In the genomic region with DNA sequence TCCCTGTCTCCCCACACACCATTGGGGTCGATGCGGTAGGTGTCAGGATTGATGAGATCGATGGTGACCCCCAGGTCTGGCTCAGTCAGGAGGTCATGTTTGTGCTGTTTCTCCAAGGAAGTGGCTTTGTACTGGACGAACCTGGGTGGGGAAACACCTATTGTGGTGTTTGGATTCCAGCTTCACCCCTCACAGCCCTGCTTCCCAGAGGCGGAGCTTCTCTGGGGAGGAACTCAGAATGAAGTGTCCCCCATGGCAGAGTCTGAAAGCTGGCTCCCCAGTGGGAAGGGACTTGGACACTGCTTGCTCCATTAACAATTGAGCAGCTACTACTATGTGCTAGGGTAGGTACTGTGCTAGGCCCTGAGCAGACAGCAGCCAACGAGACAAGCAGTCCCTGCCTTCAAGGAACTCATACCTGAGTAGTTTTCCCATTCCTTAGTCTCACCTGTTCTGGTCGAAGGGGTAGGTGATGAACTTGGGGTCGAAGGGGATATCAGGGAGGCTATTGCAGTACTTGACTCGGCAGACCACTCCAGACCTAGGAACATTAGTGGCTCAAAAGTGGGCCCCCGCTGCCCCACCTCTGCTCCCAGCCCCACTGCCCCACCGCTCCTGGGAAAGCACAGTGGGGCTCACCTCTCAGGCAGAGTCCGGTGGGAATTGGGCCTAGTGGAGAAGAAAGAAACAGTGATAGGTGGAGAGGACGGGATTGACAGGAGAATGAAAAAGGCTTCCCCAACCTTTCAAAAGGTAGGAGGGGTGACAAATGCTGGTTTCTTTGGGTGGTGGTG, we compare ENCODE assay signal across 11 cellular contexts. TPM values are rescaled to one million over a fixed set of nuclear protein-coding genes. Genes with fewer than 3 reads are reported as not detected.
DNase-seq lines count a peak whose midpoint lies in the region; ATAC-seq and TF ChIP-seq lines count a peak whose summit lies in the region.
"Had no signal": no experiment of that assay in that cellular context is flagged by ENCODE, and none has a peak within 500 bp of the region (broad histone marks: within the 10 kb centered on the region; RNA-seq: fewer than 3 reads in every experiment).

No MANE protein-coding gene starts in this region.

- peaks cover 5 to 27% of the 10 kb centered on the region in 2 donors for H3K4me1 ChIP-seq in left lung
- peaks cover 14 to 15% of the 10 kb centered on the region in 2 donors for H3K4me1 ChIP-seq in thyroid gland

- ATAC-seq in activated T-cell treated with anti-CD3 and anti-CD28 coated beads, Interleukin-2, amount 50 U/mL, for 72 hours (replicated peaks in 1 of 2), result no peak
- ATAC-seq in left lung (no peak), HG03139 (IDR thresholded peaks at IDR 0.05; ENCODE audit: unreplicated experiment) (no peak)

- TF ChIP-seq POLR2A in thyroid gland (IDR thresholded peaks at IDR 0.05), result no peak

- no peaks in the 10 kb centered on the region for H3K27me3 Mint-ChIP-seq in activated T-cell treated with anti-CD3 and anti-CD28 coated beads, Interleukin-2, amount 50 U/mL, for 72 hours (ENCODE audit: low read depth)

- H3K4me1 Mint-ChIP-seq in activated T-cell treated with anti-CD3 and anti-CD28 coated beads, Interleukin-2, amount 50 U/mL, for 72 hours (ENCODE audit: low read depth), result peaks cover 44% of the 10 kb centered on the region

- 58 to 72% (median 68%) methylated on average over 13 of the region's 13 CpGs for whole genome bisulfite sequencing in adipose tissue, 3 donors
- 40 to 54% methylated on average over 9 to 11 of the region's 13 CpGs for WGBS in thyroid gland, 2 donors

- H3K4me3 ChIP-seq in left lung (peak overlapping the region; percentile 97 to 98), thyroid gland (replicated peaks in 1 of 3) (peak overlapping the region in 1 of 3 donors; percentile 77)

- intact Hi-C loops in left lung (cut with DNase I) (no loop called here), thyroid gland (cut with DNase I) (loop anchor here (5.0 kb wide), 1 partner anchor 43 kb away; no protein-coding TSS in a partner anchor)

- no peak for DNase-seq in activated T-cell treated with anti-CD3 and anti-CD28 coated beads, Interleukin-2, amount 50 U/mL, for 72 hours
- DNase-seq in activated T-cell treated with anti-CD3 and anti-CD28 coated beads, Interleukin-2, amount 50 U/mL, for 48 hours, result no peak
- DNase-seq in left lung (no peak), thyroid gland (no peak), NCI-H524 (lab: John Stamatoyannopoulos, UW) (no peak), NCI-H446 (lab: John Stamatoyannopoulos, UW) (no peak)
- DNase-seq: GF-D8, NCI-H226 had no signal

- H3K36me3 Mint-ChIP-seq in activated T-cell treated with anti-CD3 and anti-CD28 coated beads, Interleukin-2, amount 50 U/mL, for 72 hours (ENCODE audit: insufficient read depth in 2 of 2), result peaks cover 11 to 31% of the 10 kb centered on the region in 2 donors

- H3K27ac ChIP-seq in adipose tissue (ENCODE audit: low read depth, low read length), result peak overlapping the region; percentile 16
- H3K27ac ChIP-seq in left lung, result peak overlapping the region in 1 of 2 donors; percentile 97
- peak overlapping the region; percentile 95 to 98 (median 97) for H3K27ac ChIP-seq in thyroid gland

- H3K9me3 ChIP-seq in left lung (no peaks in the 10 kb centered on the region), thyroid gland (no peaks in the 10 kb centered on the region)
- H3K9me3 ChIP-seq: mucosa of descending colon had no signal

- TF ChIP-seq CTCF in left lung (IDR thresholded peaks at IDR 0.05) (no peak), thyroid gland (IDR thresholded peaks at IDR 0.05) (no peak)

- peak overlapping the region; percentile 95 for H3K27ac Mint-ChIP-seq in activated T-cell treated with anti-CD3 and anti-CD28 coated beads, Interleukin-2, amount 50 U/mL, for 72 hours

- H3K36me3 ChIP-seq in left lung (peaks cover 0 to 62% of the 10 kb centered on the region in 2 donors), thyroid gland (peaks cover 22 to 40% of the 10 kb centered on the region in 2 donors)

- H3K27me3 ChIP-seq in left lung (no peaks in the 10 kb centered on the region), thyroid gland (no peaks in the 10 kb centered on the region)

- peak overlapping the region; percentile 99 for H3K4me3 Mint-ChIP-seq in activated T-cell treated with anti-CD3 and anti-CD28 coated beads, Interleukin-2, amount 50 U/mL, for 72 hours

- no peaks in the 10 kb centered on the region for H3K9me3 Mint-ChIP-seq in activated T-cell treated with anti-CD3 and anti-CD28 coated beads, Interleukin-2, amount 50 U/mL, for 72 hours

RNA-seq across cellular contexts. Expression of a gene that starts 1.1 kb away (rescaled TPM):
- total RNA-seq in activated T-cell treated with anti-CD3 and anti-CD28 coated beads, Interleukin-2, amount 50 U/mL, for 72 hours, result 10 to 100 TPM; 52.0 TPM
- polyA plus RNA-seq in adipose tissue, result 10 to 100 TPM; 21.4 to 36.2 (median 34.2) TPM
- total RNA-seq in left lung (10 to 100 TPM; 31.0 to 36.1 TPM), thyroid gland (10 to 100 TPM; 38.8 to 60.3 (median 50.8) TPM)

RNA-seq across cellular contexts. Expression of a gene that starts 1.4 kb away (rescaled TPM):
- total RNA-seq in activated T-cell treated with anti-CD3 and anti-CD28 coated beads, Interleukin-2, amount 50 U/mL, for 72 hours, result 10 to 100 TPM; 26.4 to 34.3 TPM
- 10 to 100 TPM; 16.9 to 32.2 (median 21.8) TPM for polyA plus RNA-seq in adipose tissue
- total RNA-seq in left lung, result 10 to 100 TPM; 29.7 to 32.7 TPM
- total RNA-seq in thyroid gland, result 10 to 100 TPM; 44.3 to 77.5 (median 63.4) TPM

RNA-seq across cellular contexts. Expression of a gene that starts 16.8 kb away (rescaled TPM):
- 100 to 1,000 TPM in 1 of 2 donors, 10 to 100 TPM in 1; 81.4 to 108 TPM for total RNA-seq in activated T-cell treated with anti-CD3 and anti-CD28 coated beads, Interleukin-2, amount 50 U/mL, for 72 hours
- polyA plus RNA-seq in adipose tissue, result 1,000 to 10,000 TPM in 2 of 3 donors, 10 to 100 TPM in 1; 80.2 to 1,764 (median 1,356) TPM
- total RNA-seq in left lung, result 100 to 1,000 TPM; 165 to 172 TPM
- 100 to 1,000 TPM in 1 of 4 donors, 10 to 100 TPM in 3; 32.4 to 109 (median 62.4) TPM for total RNA-seq in thyroid gland

RNA-seq across cellular contexts. Expression of a gene that starts 22.7 kb away (rescaled TPM):
- total RNA-seq in activated T-cell treated with anti-CD3 and anti-CD28 coated beads, Interleukin-2, amount 50 U/mL, for 72 hours, result 10 to 100 TPM; 86.5 to 92.1 TPM
- polyA plus RNA-seq in adipose tissue, result 10 to 100 TPM in 2 of 3 donors, 1 to 10 TPM in 1; 3.0 to 38.8 (median 27.2) TPM
- 10 to 100 TPM; 39.5 to 50.8 TPM for total RNA-seq in left lung
- total RNA-seq in thyroid gland, result 10 to 100 TPM in 2 of 4 donors, 1 to 10 TPM in 2; 8.2 to 29.1 (median 10.7) TPM

RNA-seq across cellular contexts. Expression of a gene that starts 45.9 kb away (rescaled TPM):
- 1,000 to 10,000 TPM; 3,177 to 3,644 TPM for total RNA-seq in activated T-cell treated with anti-CD3 and anti-CD28 coated beads, Interleukin-2, amount 50 U/mL, for 72 hours
- 1,000 to 10,000 TPM; 2,185 to 4,039 (median 3,887) TPM for polyA plus RNA-seq in adipose tissue
- total RNA-seq in left lung (1,000 to 10,000 TPM; 1,507 to 1,549 TPM), thyroid gland (1,000 to 10,000 TPM in 2 of 4 donors, 100 to 1,000 TPM in 2; 919 to 2,686 (median 1,277) TPM)
